In the genomic region with DNA sequence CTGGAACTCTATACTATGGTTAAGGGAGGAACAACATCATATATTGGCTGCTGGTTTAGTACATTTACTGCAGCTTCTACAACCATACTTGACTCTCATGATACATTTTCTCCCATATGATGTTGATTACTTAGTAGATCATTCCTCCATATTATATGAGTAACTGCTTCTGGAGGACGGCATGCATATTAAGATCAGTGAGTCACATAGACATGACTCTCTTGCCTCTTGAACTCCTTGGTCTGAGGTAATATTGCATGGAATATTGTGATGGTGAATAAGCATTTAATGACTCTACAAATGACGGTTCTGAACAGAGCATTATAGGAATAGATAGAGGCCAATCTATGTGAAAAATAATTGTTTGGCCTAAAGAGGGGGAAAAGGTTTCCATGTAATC, we compare ENCODE assay signal across 13 cellular contexts.
DNase-seq lines count a peak whose midpoint lies in the region; ATAC-seq and TF ChIP-seq lines count a peak whose summit lies in the region.
"Had no signal": no experiment of that assay in that cellular context is flagged by ENCODE, and none has a peak within 500 bp of the region (broad histone marks: within the 10 kb centered on the region; RNA-seq: fewer than 3 reads in every experiment).

No MANE protein-coding gene starts in this region.

- BruUV-seq in PC-3 (replicated peaks; lab: Mats Ljungman, UMichigan), result no TSS peak

- no peaks in the 10 kb centered on the region for H3K9me2 ChIP-seq in PC-3 (replicated peaks; ENCODE audit: low read length)

- TF ChIP-seq CTCF in PC-3 (conservative IDR thresholded peaks at IDR 0.05; ENCODE audit: low read depth, low read length) (no peak), osteoblast (IDR thresholded peaks at IDR 0.05; ENCODE audit: extremely low read depth, low read depth, low read length) (no peak)

- no peaks in the 10 kb centered on the region for H3F3A ChIP-seq in PC-3 (ENCODE audit: low read length, unreplicated experiment)

- H2AFZ ChIP-seq in PC-3 (ENCODE audit: low read length), result 0 out of 2 replicates have a peak overlapping the region, but pooled peaks have one; percentile 13
- peak overlapping the region; percentile 46 for H2AFZ ChIP-seq in osteoblast (ENCODE audit: low read length)

- H3K36me3 ChIP-seq in PC-3 (ENCODE audit: low read depth, low read length), result no peaks in the 10 kb centered on the region
- no peaks in the 10 kb centered on the region for H3K36me3 ChIP-seq in osteoblast (ENCODE audit: insufficient read depth, low read length)
- H3K36me3 ChIP-seq: spleen had no signal

- H3K9me3 ChIP-seq in PC-3 (ENCODE audit: low read length) (no peaks in the 10 kb centered on the region), osteoblast (ENCODE audit: low read depth, low read length) (no peaks in the 10 kb centered on the region)

- POLR2A ChIA-PET in PC-3 (lab: Charles Lee; ENCODE audit: unreplicated experiment), result no interaction called here

- H3K79me2 ChIP-seq in PC-3 (ENCODE audit: low read length) (no peaks in the 10 kb centered on the region), osteoblast (ENCODE audit: insufficient read depth, low read length) (no peaks in the 10 kb centered on the region)

- ATAC-seq in PC-3, result peak; percentile 93
- no peak for ATAC-seq in GM21825 (IDR thresholded peaks at IDR 0.05; ENCODE audit: unreplicated experiment)

- H3K4me1 ChIP-seq in PC-3 (ENCODE audit: insufficient read depth, low read length), result peaks cover 9% of the 10 kb centered on the region
- H3K4me1 ChIP-seq in osteoblast (ENCODE audit: insufficient read depth, low read length), result peaks cover 5% of the 10 kb centered on the region
- H3K4me1 ChIP-seq: spleen had no signal

- intact Hi-C loops in PC-3 (cut with micrococcal nuclease), result no loop called here

- DNase-seq in COLO829 (ENCODE audit: low spot score) (peak; percentile 39), PC-3 (peak; percentile 69), dedifferentiated amniotic fluid mesenchymal stem cell (ENCODE audit: extremely low spot score) (peak; percentile 51), osteoblast (ENCODE audit: insufficient read length, low spot score, missing footprints) (peak; percentile 90), islet precursor cell (no peak), NCI-H345 treated with DMSO at 0.1 percent for 48 hours (lab: John Stamatoyannopoulos, UW; ENCODE audit: unreplicated experiment) (no peak)
- DNase-seq in activated effector memory CD4-positive, alpha-beta T cell treated with anti-CD3 and anti-CD28 coated beads, Interleukin-2, amount 50 U/mL, for 16 hours, result no peak
- DNase-seq: activated CD4-positive, alpha-beta T cell treated with anti-CD3 and anti-CD28 coated beads, Interleukin-2, amount 50 U/mL, for 48 hours; immature natural killer cell; SIG-M5; spleen had no signal

- H4K20me1 ChIP-seq in PC-3 (ENCODE audit: low read length) (no peaks in the 10 kb centered on the region), osteoblast (ENCODE audit: insufficient read depth, low read length) (no peaks in the 10 kb centered on the region)

- H3K9ac ChIP-seq in PC-3 (ENCODE audit: low read length), result no peak overlapping the region

- H3K27ac ChIP-seq in PC-3 (ENCODE audit: low read length) (peak overlapping the region; percentile 19), osteoblast (ENCODE audit: low read depth, low read length) (peak overlapping the region; percentile 63)
- H3K27ac ChIP-seq: C4-2B, spleen had no signal

- CTCF ChIA-PET in PC-3 (lab: Charles Lee), result no interaction called here

- H3K4me3 ChIP-seq in PC-3 (ENCODE audit: low read length), result no peak overlapping the region
- no peak overlapping the region for H3K4me3 ChIP-seq in osteoblast (ENCODE audit: insufficient read depth, low read length)
- H3K4me3 ChIP-seq: spleen had no signal

- H3K4me2 ChIP-seq in PC-3 (ENCODE audit: low read length) (no peak overlapping the region), osteoblast (ENCODE audit: insufficient read depth, low read length) (no peak overlapping the region)

- H3K27me3 ChIP-seq in PC-3 (ENCODE audit: low read length) (no peaks in the 10 kb centered on the region), osteoblast (ENCODE audit: insufficient read depth, low read length) (no peaks in the 10 kb centered on the region)
- H3K27me3 ChIP-seq: spleen had no signal

Comparison
In these comparisons a context has a peak if more than half of its experiments do, and no peak if none do; other contexts are left out.
1. DNase-seq: peak in COLO829 (single experiment), PC-3 (single experiment), dedifferentiated amniotic fluid mesenchymal stem cell (single experiment) and osteoblast (single experiment); none in islet precursor cell (single experiment), activated effector memory CD4-positive, alpha-beta T cell treated with anti-CD3 and anti-CD28 coated beads, Interleukin-2, amount 50 U/mL, for 16 hours (single experiment) and NCI-H345 treated with DMSO at 0.1 percent for 48 hours (single experiment).